In genomic region chr1:62286778-62287224, GRCh38 we compare ENCODE assay signal across 11 cellular contexts. TPM values are rescaled to one million over a fixed set of nuclear protein-coding genes. Genes with fewer than 3 reads are reported as not detected.
A peak's percentile ranks its signal among the peaks of the same experiment; 100 is the strongest.
DNase-seq lines count a peak whose midpoint lies in the region; ATAC-seq, FAIRE-seq and TF ChIP-seq lines count a peak whose summit lies in the region.
"Had no signal": no experiment of that assay in that cellular context is flagged by ENCODE, and none has a peak within 500 bp of the region (broad histone marks: within the 10 kb centered on the region; RNA-seq: fewer than 3 reads in every experiment).

No MANE protein-coding gene starts in this region.

- H3K4me1 ChIP-seq in iPS-20b (ENCODE audit: insufficient read depth, low read length), result peaks cover 45% of the 10 kb centered on the region
- H3K4me1 ChIP-seq in transverse colon, result peaks cover 0 to 25% (median 11%) of the 10 kb centered on the region in 4 donors
- H3K4me1 ChIP-seq in kidney (ENCODE audit: control insufficient read depth in 1 of 2, insufficient read depth in 1 of 2, low read depth in 1 of 2, low read length in 2 of 2), result peaks cover 6 to 11% of the 10 kb centered on the region in 2 donors

- CTCF ChIA-PET in WTC11 (lab: Charles Lee), result interaction anchor here (0.6 to 2.3 kb wide), 9 partner anchors 7 to 204 kb away, joined by 3 to 9 read pairs (median 4); no protein-coding TSS in a partner anchor
- CTCF ChIA-PET in activated naive CD4-positive, alpha-beta T cell treated with anti-CD3 and anti-CD28 coated beads, Interleukin-2, amount 10 ng/mL, durations not matched to agents 7 days and 5 days (lab: Charles Lee), result interaction anchor here (0.6 kb wide), 1 partner anchor 105 kb away, joined by 3 read pairs; no protein-coding TSS in a partner anchor

- H3K27me3 ChIP-seq in iPS-20b (ENCODE audit: insufficient read depth, low read length), result peaks cover 96% of the 10 kb centered on the region
- peaks cover 11% of the 10 kb centered on the region for H3K27me3 ChIP-seq in transverse colon

- intact Hi-C loops in transverse colon (cut with DNase I; ENCODE audit: low total_unique reads) (no loop called here), kidney (cut with DNase I) (no loop called here)

- H3K36me3 ChIP-seq in iPS-20b (ENCODE audit: insufficient read depth, low read depth, low read length) (no peaks in the 10 kb centered on the region), transverse colon (no peaks in the 10 kb centered on the region), kidney (ENCODE audit: control insufficient read depth in 1 of 2, insufficient read depth in 2 of 2, low read length in 2 of 2) (no peaks in the 10 kb centered on the region)

- peak; percentile 89 for ATAC-seq in WTC11
- ATAC-seq in activated naive CD8-positive, alpha-beta T cell treated with anti-CD3 and anti-CD28 coated beads, Interleukin-2, amount 50 U/mL, for 24 hours, result no peak

- H3K4me3 ChIP-seq in iPS-20b (ENCODE audit: low read length) (peak overlapping the region; percentile 53; the same call in 1 of the 2 replicates), transverse colon (peak overlapping the region in 2 of 4 donors; percentile 7 to 30), kidney (ENCODE audit: low read length in 2 of 2) (peak overlapping the region in 1 of 2 donors; percentile 21)

- no peaks in the 10 kb centered on the region for H3K36me3 Mint-ChIP-seq in WTC11
- H3K36me3 Mint-ChIP-seq in activated naive CD4-positive, alpha-beta T cell treated with anti-CD3 and anti-CD28 coated beads, Interleukin-2, amount 10 ng/mL, durations not matched to agents 7 days and 5 days, result no peaks in the 10 kb centered on the region
- no peaks in the 10 kb centered on the region for H3K36me3 Mint-ChIP-seq in activated naive CD8-positive, alpha-beta T cell treated with anti-CD3 and anti-CD28 coated beads, Interleukin-2, amount 50 U/mL, for 24 hours (ENCODE audit: low read depth)

- TF ChIP-seq EP300 in transverse colon (IDR thresholded peaks at IDR 0.05; ENCODE audit: low read depth), result no peak

- no peak for TF ChIP-seq POLR2A in transverse colon (IDR thresholded peaks at IDR 0.05)

- peak overlapping the region; percentile 60 for H3K4me3 Mint-ChIP-seq in WTC11
- H3K4me3 Mint-ChIP-seq in activated naive CD4-positive, alpha-beta T cell treated with anti-CD3 and anti-CD28 coated beads, Interleukin-2, amount 10 ng/mL, durations not matched to agents 7 days and 5 days, result no peak overlapping the region
- no peak overlapping the region for H3K4me3 Mint-ChIP-seq in activated naive CD8-positive, alpha-beta T cell treated with anti-CD3 and anti-CD28 coated beads, Interleukin-2, amount 50 U/mL, for 24 hours

- H3K27ac ChIP-seq in iPS-20b (ENCODE audit: low read length) (no peak overlapping the region), transverse colon (peak overlapping the region in 3 of 4 donors; percentile 19 to 35 (median 34)), kidney (ENCODE audit: low read depth in 2 of 2, low read length in 2 of 2) (no peak overlapping the region)

- 0 out of 2 replicates have a peak overlapping the region, but pooled peaks have one; percentile 25 for H3K27ac Mint-ChIP-seq in WTC11
- no peak overlapping the region for H3K27ac Mint-ChIP-seq in activated naive CD4-positive, alpha-beta T cell treated with anti-CD3 and anti-CD28 coated beads, Interleukin-2, amount 10 ng/mL, durations not matched to agents 7 days and 5 days
- H3K27ac Mint-ChIP-seq in activated naive CD8-positive, alpha-beta T cell treated with anti-CD3 and anti-CD28 coated beads, Interleukin-2, amount 50 U/mL, for 24 hours, result no peak overlapping the region

- WGBS in transverse colon (ENCODE audit: low coverage in 1 of 2), 2 donors, result 28% methylated on average over 9 of the region's 9 CpGs; no CpG with 5 or more reads in 1 of the 2 donors

- H3K4me1 Mint-ChIP-seq in WTC11, result peaks cover 67% of the 10 kb centered on the region
- no peaks in the 10 kb centered on the region for H3K4me1 Mint-ChIP-seq in activated naive CD4-positive, alpha-beta T cell treated with anti-CD3 and anti-CD28 coated beads, Interleukin-2, amount 10 ng/mL, durations not matched to agents 7 days and 5 days
- H3K4me1 Mint-ChIP-seq in activated naive CD8-positive, alpha-beta T cell treated with anti-CD3 and anti-CD28 coated beads, Interleukin-2, amount 50 U/mL, for 24 hours, result no peaks in the 10 kb centered on the region

- POLR2A ChIA-PET in WTC11 (lab: Charles Lee), result interaction anchor here (0.7 to 0.8 kb wide), 2 partner anchors 11 to 149 kb away, joined by 3 read pairs; no protein-coding TSS in a partner anchor

- peaks cover 98% of the 10 kb centered on the region for H3K27me3 Mint-ChIP-seq in WTC11 (ENCODE audit: low read depth)
- peaks cover 38% of the 10 kb centered on the region for H3K27me3 Mint-ChIP-seq in activated naive CD4-positive, alpha-beta T cell treated with anti-CD3 and anti-CD28 coated beads, Interleukin-2, amount 10 ng/mL, durations not matched to agents 7 days and 5 days
- H3K27me3 Mint-ChIP-seq in activated naive CD8-positive, alpha-beta T cell treated with anti-CD3 and anti-CD28 coated beads, Interleukin-2, amount 50 U/mL, for 24 hours, result peaks cover 12% of the 10 kb centered on the region

- DNase-seq in NCI-H82 (lab: John Stamatoyannopoulos, UW) (peak; percentile 58), NCI-H82 treated with DMSO at 0.1 percent for 48 hours (lab: John Stamatoyannopoulos, UW; ENCODE audit: unreplicated experiment) (no peak), WTC11 (ENCODE audit: low spot score) (peak; percentile 70), transverse colon (peak; percentile 37), kidney (no peak)
- DNase-seq in activated naive CD4-positive, alpha-beta T cell treated with anti-CD3 and anti-CD28 coated beads, Interleukin-2, amount 10 ng/mL, durations not matched to agents 7 days and 5 days, result no peak
- DNase-seq in activated naive CD8-positive, alpha-beta T cell treated with anti-CD3 and anti-CD28 coated beads, Interleukin-2, amount 50 U/mL, for 24 hours, result no peak
- DNase-seq: NCI-H187 treated with DMSO at 0.1 percent for 48 hours; stimulated activated naive CD4-positive, alpha-beta T cell had no signal

- TF ChIP-seq CTCF in WTC11 (IDR thresholded peaks at IDR 0.05) (no peak), transverse colon (IDR thresholded peaks at IDR 0.05) (no peak), kidney (IDR thresholded peaks at IDR 0.05; ENCODE audit: borderline replicate concordance, extremely low read depth, insufficient read depth) (no peak)

- no peaks in the 10 kb centered on the region for H3K9me3 Mint-ChIP-seq in WTC11
- H3K9me3 Mint-ChIP-seq in activated naive CD4-positive, alpha-beta T cell treated with anti-CD3 and anti-CD28 coated beads, Interleukin-2, amount 10 ng/mL, durations not matched to agents 7 days and 5 days, result no peaks in the 10 kb centered on the region
- H3K9me3 Mint-ChIP-seq in activated naive CD8-positive, alpha-beta T cell treated with anti-CD3 and anti-CD28 coated beads, Interleukin-2, amount 50 U/mL, for 24 hours, result no peaks in the 10 kb centered on the region

- H3K9me3 ChIP-seq in iPS-20b (ENCODE audit: insufficient read depth, low read depth, low read length) (no peaks in the 10 kb centered on the region), transverse colon (no peaks in the 10 kb centered on the region), kidney (ENCODE audit: control insufficient read depth in 1 of 2, low read length in 2 of 2) (no peaks in the 10 kb centered on the region)

- in situ Hi-C loops in transverse colon (cut with MboI; ENCODE audit: low pct_ligation_motif_present in 1 of 4, low pct_unique_long_range_greater_than_20kb in 1 of 4, low sequenced_read_pairs in 3 of 4), result no loop called here

- H3K9ac ChIP-seq in iPS-20b (ENCODE audit: low read depth, low read length) (no peak overlapping the region), kidney (ENCODE audit: low read length in 2 of 2) (no peak overlapping the region)

- FAIRE-seq in kidney (lab: Jason Lieb, UNC), result no peak
- FAIRE-seq: GM12891 had no signal

TF ChIP-seq in WTC11, 78 proteins besides CTCF, POLR2A, EP300 and RAD21 (continues in another document):
- TF ChIP-seq ZNF232 (CRISPR knock-in tag; IDR thresholded peaks at IDR 0.05), result 0 out of 2 replicates have a peak, but pooled peaks have one; percentile 45
- no peak for TF ChIP-seq ZNF281 (CRISPR knock-in tag; IDR thresholded peaks at IDR 0.05)
- TF ChIP-seq, protein P1, sequence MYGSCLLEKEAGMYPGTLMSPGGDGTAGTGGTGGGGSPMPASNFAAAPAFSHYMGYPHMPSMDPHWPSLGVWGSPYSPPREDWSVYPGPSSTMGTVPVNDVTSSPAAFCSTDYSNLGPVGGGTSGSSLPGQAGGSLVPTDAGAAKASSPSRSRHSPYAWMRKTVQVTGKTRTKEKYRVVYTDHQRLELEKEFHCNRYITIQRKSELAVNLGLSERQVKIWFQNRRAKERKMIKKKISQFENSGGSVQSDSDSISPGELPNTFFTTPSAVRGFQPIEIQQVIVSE (CRISPR knock-in tag; IDR thresholded peaks at IDR 0.05; ENCODE audit: borderline replicate concordance), result no peak

RNA-seq across cellular contexts. Expression of gene KANK4, which starts 32.4 kb away (rescaled TPM):
- total RNA-seq in WTC11 (2021), result 0.23 to 0.55 TPM (median 0.35 TPM) in 3 replicates
- total RNA-seq in transverse colon, result 1 to 10 TPM in 2 of 4 donors, not detected in 2; 1.2 to 1.3 TPM
- total RNA-seq in kidney, result 0.50 TPM
- polyA plus RNA-seq in kidney (ENCODE audit: insufficient read depth, low read depth, low replicate concordance), result 0.28 TPM

Comparison
In these comparisons a context has a peak if more than half of its experiments do, and no peak if none do; other contexts are left out.
1. DNase-seq: peak in NCI-H82 (single experiment), WTC11 (single experiment) and transverse colon (single experiment); none in NCI-H82 treated with DMSO at 0.1 percent for 48 hours (single experiment), activated naive CD4-positive, alpha-beta T cell treated with anti-CD3 and anti-CD28 coated beads, Interleukin-2, amount 10 ng/mL, durations not matched to agents 7 days and 5 days (single experiment), activated naive CD8-positive, alpha-beta T cell treated with anti-CD3 and anti-CD28 coated beads, Interleukin-2, amount 50 U/mL, for 24 hours (single experiment) and kidney (single experiment).
2. H3K27ac ChIP-seq: peak in transverse colon (3 of 4); none in iPS-20b (single experiment) and kidney (0 of 2).